ENCODE assay signal across 1 cellular context in the genomic region with DNA sequence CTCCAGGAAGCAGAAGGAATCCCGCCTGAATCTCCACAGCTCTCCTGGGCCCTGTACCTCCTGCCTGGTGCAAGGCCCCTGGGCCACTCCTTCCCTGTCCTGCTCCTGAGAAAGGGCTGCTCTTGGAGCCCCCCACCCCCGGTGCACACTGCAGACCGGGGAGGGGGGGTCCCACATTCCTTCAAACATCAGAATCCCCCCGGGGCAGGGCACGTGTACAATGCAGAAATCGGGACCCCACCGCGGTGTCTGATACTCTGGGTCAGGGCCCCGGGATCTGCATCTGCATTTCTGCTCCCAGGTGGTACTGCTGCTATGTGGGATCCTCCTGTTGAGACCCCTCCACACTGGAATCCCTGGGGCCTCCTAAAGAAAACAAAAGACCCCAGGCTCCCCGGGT.
TF ChIP-seq lines count a peak whose summit lies in the region.

No MANE protein-coding gene starts in this region.

TF ChIP-seq in SK-N-SH treated with all-trans-retinoic acid at 6 μM for 48 hours, 23 proteins besides CTCF, POLR2A, EP300 and RAD21 (continued from another document):
- TF ChIP-seq ARNTL (CRISPR knock-in tag; IDR thresholded peaks at IDR 0.05; ENCODE audit: borderline replicate concordance, low read depth) (no peak), CSDC2 (CRISPR knock-in tag; IDR thresholded peaks at IDR 0.05) (no peak), ISL1 (CRISPR knock-in tag; IDR thresholded peaks at IDR 0.05) (no peak), ZFP3 (CRISPR knock-in tag; IDR thresholded peaks at IDR 0.05) (no peak)
- TF ChIP-seq, protein P1, sequence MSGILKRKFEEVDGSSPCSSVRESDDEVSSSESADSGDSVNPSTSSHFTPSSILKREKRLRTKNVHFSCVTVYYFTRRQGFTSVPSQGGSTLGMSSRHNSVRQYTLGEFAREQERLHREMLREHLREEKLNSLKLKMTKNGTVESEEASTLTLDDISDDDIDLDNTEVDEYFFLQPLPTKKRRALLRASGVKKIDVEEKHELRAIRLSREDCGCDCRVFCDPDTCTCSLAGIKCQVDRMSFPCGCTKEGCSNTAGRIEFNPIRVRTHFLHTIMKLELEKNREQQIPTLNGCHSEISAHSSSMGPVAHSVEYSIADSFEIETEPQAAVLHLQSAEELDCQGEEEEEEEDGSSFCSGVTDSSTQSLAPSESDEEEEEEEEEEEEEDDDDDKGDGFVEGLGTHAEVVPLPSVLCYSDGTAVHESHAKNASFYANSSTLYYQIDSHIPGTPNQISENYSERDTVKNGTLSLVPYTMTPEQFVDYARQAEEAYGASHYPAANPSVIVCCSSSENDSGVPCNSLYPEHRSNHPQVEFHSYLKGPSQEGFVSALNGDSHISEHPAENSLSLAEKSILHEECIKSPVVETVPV (CRISPR knock-in tag; IDR thresholded peaks at IDR 0.05), result no peak
